In genomic region chr17:40530988-40531971, GRCh38 we compare ENCODE assay signal across 1 cellular context.
TF ChIP-seq lines count a peak whose summit lies in the region.

No MANE protein-coding gene starts in this region.

TF ChIP-seq in GM23338, 12 proteins besides CTCF, POLR2A, EP300 and RAD21 (continued from another document):
- TF ChIP-seq, protein P1, sequence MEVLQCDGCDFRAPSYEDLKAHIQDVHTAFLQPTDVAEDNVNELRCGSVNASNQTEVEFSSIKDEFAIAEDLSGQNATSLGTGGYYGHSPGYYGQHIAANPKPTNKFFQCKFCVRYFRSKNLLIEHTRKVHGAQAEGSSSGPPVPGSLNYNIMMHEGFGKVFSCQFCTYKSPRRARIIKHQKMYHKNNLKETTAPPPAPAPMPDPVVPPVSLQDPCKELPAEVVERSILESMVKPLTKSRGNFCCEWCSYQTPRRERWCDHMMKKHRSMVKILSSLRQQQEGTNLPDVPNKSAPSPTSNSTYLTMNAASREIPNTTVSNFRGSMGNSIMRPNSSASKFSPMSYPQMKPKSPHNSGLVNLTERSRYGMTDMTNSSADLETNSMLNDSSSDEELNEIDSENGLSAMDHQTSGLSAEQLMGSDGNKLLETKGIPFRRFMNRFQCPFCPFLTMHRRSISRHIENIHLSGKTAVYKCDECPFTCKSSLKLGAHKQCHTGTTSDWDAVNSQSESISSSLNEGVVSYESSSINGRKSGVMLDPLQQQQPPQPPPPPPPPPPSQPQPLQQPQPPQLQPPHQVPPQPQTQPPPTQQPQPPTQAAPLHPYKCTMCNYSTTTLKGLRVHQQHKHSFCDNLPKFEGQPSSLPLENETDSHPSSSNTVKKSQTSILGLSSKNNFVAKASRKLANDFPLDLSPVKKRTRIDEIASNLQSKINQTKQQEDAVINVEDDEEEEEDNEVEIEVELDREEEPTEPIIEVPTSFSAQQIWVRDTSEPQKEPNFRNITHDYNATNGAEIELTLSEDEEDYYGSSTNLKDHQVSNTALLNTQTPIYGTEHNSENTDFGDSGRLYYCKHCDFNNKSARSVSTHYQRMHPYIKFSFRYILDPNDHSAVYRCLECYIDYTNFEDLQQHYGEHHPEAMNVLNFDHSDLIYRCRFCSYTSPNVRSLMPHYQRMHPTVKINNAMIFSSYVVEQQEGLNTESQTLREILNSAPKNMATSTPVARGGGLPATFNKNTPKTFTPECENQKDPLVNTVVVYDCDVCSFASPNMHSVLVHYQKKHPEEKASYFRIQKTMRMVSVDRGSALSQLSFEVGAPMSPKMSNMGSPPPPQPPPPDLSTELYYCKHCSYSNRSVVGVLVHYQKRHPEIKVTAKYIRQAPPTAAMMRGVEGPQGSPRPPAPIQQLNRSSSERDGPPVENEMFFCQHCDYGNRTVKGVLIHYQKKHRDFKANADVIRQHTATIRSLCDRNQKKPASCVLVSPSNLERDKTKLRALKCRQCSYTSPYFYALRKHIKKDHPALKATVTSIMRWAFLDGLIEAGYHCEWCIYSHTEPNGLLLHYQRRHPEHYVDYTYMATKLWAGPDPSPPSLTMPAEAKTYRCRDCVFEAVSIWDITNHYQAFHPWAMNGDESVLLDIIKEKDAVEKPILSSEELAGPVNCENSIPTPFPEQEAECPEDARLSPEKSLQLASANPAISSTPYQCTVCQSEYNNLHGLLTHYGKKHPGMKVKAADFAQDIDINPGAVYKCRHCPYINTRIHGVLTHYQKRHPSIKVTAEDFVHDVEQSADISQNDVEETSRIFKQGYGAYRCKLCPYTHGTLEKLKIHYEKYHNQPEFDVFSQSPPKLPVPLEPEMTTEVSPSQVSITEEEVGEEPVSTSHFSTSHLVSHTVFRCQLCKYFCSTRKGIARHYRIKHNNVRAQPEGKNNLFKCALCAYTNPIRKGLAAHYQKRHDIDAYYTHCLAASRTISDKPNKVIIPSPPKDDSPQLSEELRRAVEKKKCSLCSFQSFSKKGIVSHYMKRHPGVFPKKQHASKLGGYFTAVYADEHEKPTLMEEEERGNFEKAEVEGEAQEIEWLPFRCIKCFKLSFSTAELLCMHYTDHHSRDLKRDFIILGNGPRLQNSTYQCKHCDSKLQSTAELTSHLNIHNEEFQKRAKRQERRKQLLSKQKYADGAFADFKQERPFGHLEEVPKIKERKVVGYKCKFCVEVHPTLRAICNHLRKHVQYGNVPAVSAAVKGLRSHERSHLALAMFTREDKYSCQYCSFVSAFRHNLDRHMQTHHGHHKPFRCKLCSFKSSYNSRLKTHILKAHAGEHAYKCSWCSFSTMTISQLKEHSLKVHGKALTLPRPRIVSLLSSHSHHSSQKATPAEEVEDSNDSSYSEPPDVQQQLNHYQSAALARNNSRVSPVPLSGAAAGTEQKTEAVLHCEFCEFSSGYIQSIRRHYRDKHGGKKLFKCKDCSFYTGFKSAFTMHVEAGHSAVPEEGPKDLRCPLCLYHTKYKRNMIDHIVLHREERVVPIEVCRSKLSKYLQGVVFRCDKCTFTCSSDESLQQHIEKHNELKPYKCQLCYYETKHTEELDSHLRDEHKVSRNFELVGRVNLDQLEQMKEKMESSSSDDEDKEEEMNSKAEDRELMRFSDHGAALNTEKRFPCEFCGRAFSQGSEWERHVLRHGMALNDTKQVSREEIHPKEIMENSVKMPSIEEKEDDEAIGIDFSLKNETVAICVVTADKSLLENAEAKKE (CRISPR knock-in tag; IDR thresholded peaks at IDR 0.05), result no peak
- TF ChIP-seq POLR2AphosphoS5 (IDR thresholded peaks at IDR 0.05; ENCODE audit: low read depth) (no peak), ZNF114 (CRISPR knock-in tag; IDR thresholded peaks at IDR 0.05) (no peak), STAT1 (IDR thresholded peaks at IDR 0.05; ENCODE audit: unreplicated experiment) (no peak), REST (IDR thresholded peaks at IDR 0.05; ENCODE audit: unreplicated experiment) (no peak), ETS1 (IDR thresholded peaks at IDR 0.05) (no peak), NANOG (IDR thresholded peaks at IDR 0.05; ENCODE audit: borderline replicate concordance) (no peak), EZH2 (IDR thresholded peaks at IDR 0.05; ENCODE audit: low read depth, unreplicated experiment) (no peak), JUNB (IDR thresholded peaks at IDR 0.05; ENCODE audit: unreplicated experiment) (no peak), CREB1 (CRISPR knock-in tag; IDR thresholded peaks at IDR 0.05; ENCODE audit: low read depth) (no peak), ZNF331 (CRISPR knock-in tag; IDR thresholded peaks at IDR 0.05; ENCODE audit: low read depth) (no peak)
